In genomic region chr9:98356326-98356725, GRCh38 we compare ENCODE assay signal across 21 cellular contexts.
A peak's percentile ranks its signal among the peaks of the same experiment; 100 is the strongest.
DNase-seq lines count a peak whose midpoint lies in the region; ATAC-seq and TF ChIP-seq lines count a peak whose summit lies in the region.
"Had no signal": no experiment of that assay in that cellular context is flagged by ENCODE, and none has a peak within 500 bp of the region (broad histone marks: within the 10 kb centered on the region; RNA-seq: fewer than 3 reads in every experiment).

No MANE protein-coding gene starts in this region.

- POLR2A ChIA-PET in T-cell (lab: Charles Lee): no interaction called here

- H3K27ac Mint-ChIP-seq in HFFc6 (peak overlapping the region; percentile 67; the same call in 1 of the 2 replicates), T-cell (no peak overlapping the region)
- H3K27ac Mint-ChIP-seq: CD4-positive, alpha-beta memory T cell had no signal

- peaks cover 0 to 8% (median 6%) of the 10 kb centered on the region in 4 donors for H3K9me3 ChIP-seq in esophagus muscularis mucosa
- no peaks in the 10 kb centered on the region for H3K9me3 ChIP-seq in left lung
- H3K9me3 ChIP-seq: SJSA1 had no signal

- no peaks in the 10 kb centered on the region for H3K36me3 ChIP-seq in brain microvascular endothelial cell (replicated peaks)
- H3K36me3 ChIP-seq in esophagus muscularis mucosa: no peaks in the 10 kb centered on the region
- H3K36me3 ChIP-seq in left lung: no peaks in the 10 kb centered on the region
- H3K36me3 ChIP-seq: BLaER1, MG63, SJSA1 had no signal

- H3K4me1 ChIP-seq in esophagus muscularis mucosa (no peaks in the 10 kb centered on the region), left lung (no peaks in the 10 kb centered on the region)
- H3K4me1 ChIP-seq: SJSA1 had no signal

- TF ChIP-seq EP300 in esophagus muscularis mucosa (IDR thresholded peaks at IDR 0.05): no peak

- WGBS in esophagus muscularis mucosa: 89% methylated on average over 4 of the region's 4 CpGs

- H3K27me3 Mint-ChIP-seq in HFFc6 (ENCODE audit: insufficient read depth) (peaks cover 1% of the 10 kb centered on the region; the same call in 1 of the 2 replicates), T-cell (peaks cover 25 to 48% of the 10 kb centered on the region in 2 donors)

- no peaks in the 10 kb centered on the region for H3K27me3 ChIP-seq in brain microvascular endothelial cell (replicated peaks)
- H3K27me3 ChIP-seq in esophagus muscularis mucosa: peaks cover 0 to 22% (median 1%) of the 10 kb centered on the region in 4 donors
- H3K27me3 ChIP-seq in left lung: no peaks in the 10 kb centered on the region
- H3K27me3 ChIP-seq: BLaER1, MG63, SJSA1 had no signal

- H3K4me1 Mint-ChIP-seq in HFFc6 (ENCODE audit: low read depth) (peaks cover 35% of the 10 kb centered on the region), T-cell (no peaks in the 10 kb centered on the region)
- H3K4me1 Mint-ChIP-seq: CD4-positive, alpha-beta memory T cell had no signal

- H3K4me3 ChIP-seq in brain microvascular endothelial cell (ENCODE audit: low read depth, low read length): no peak overlapping the region
- no peak overlapping the region for H3K4me3 ChIP-seq in esophagus muscularis mucosa
- no peak overlapping the region for H3K4me3 ChIP-seq in left lung
- H3K4me3 ChIP-seq: BLaER1, K562, MG63, SJSA1 had no signal

- H3K9me3 Mint-ChIP-seq in HFFc6 (peaks cover 9% of the 10 kb centered on the region), T-cell (peaks cover 7 to 8% (median 8%) of the 10 kb centered on the region in 3 donors)

- DNase-seq in HFFc6 (no peak), brain microvascular endothelial cell (no peak), esophagus muscularis mucosa (ENCODE audit: extremely low spot score) (peak; percentile 31), UCSD-AML1 (lab: John Stamatoyannopoulos, UW; ENCODE audit: unreplicated experiment) (no peak), T-cell (no peak), GF-D8 (lab: John Stamatoyannopoulos, UW) (no peak), left lung (no peak)
- DNase-seq: ACHN; CD4-positive, alpha-beta memory T cell; DMS153; NCI-H1417; NCI-H1694 treated with DMSO at 0.1 percent for 48 hours; NCI-H2081 treated with DMSO at 0.1 percent for 48 hours; NCI-H2171 treated with DMSO at 0.1 percent for 48 hours; NCI-H524 treated with DMSO at 0.1 percent for 48 hours; NCI-H82 had no signal

- intact Hi-C loops in esophagus muscularis mucosa (cut with DNase I) (no loop called here), left lung (cut with DNase I) (no loop called here)

- no peak for TF ChIP-seq POLR2A in esophagus muscularis mucosa (IDR thresholded peaks at IDR 0.05; ENCODE audit: low read depth)

- no peak overlapping the region; the same call in 1 of the 2 replicates for H3K4me3 Mint-ChIP-seq in HFFc6
- no peak overlapping the region for H3K4me3 Mint-ChIP-seq in T-cell
- H3K4me3 Mint-ChIP-seq: CD4-positive, alpha-beta memory T cell had no signal

- ATAC-seq in T-cell (replicated peaks in 1 of 4): no peak
- no peak for ATAC-seq in left lung
- ATAC-seq: K562, Right ventricle myocardium inferior had no signal

- H3K27ac ChIP-seq in brain microvascular endothelial cell (peak overlapping the region; percentile 86), esophagus muscularis mucosa (replicated peaks in 1 of 4) (no peak overlapping the region), left lung (peak overlapping the region in 1 of 2 donors; percentile 48)
- H3K27ac ChIP-seq: BLaER1, SJSA1 had no signal

- CTCF ChIA-PET in T-cell (lab: Charles Lee): no interaction called here

- in situ Hi-C loops in brain microvascular endothelial cell (cut with HindIII; ENCODE audit: low pct_ligation_motif_present, low sequenced_read_pairs): no loop called here

- H3K36me3 Mint-ChIP-seq in HFFc6 (ENCODE audit: low read depth): peaks cover 8% of the 10 kb centered on the region
- peaks cover 5% of the 10 kb centered on the region for H3K36me3 Mint-ChIP-seq in T-cell

- TF ChIP-seq CTCF in HFFc6 (IDR thresholded peaks at IDR 0.05) (no peak), brain microvascular endothelial cell (IDR thresholded peaks at IDR 0.05; ENCODE audit: low read depth, low read length, missing control alignments) (no peak), esophagus muscularis mucosa (IDR thresholded peaks at IDR 0.05) (no peak), left lung (IDR thresholded peaks at IDR 0.05) (no peak)
